Comparison of ENCODE assay signal across 9 cellular contexts in genomic region chr5:126972062-126972895, GRCh38. TPM values are rescaled to one million over a fixed set of nuclear protein-coding genes. Genes with fewer than 3 reads are reported as not detected.
DNase-seq lines count a peak whose midpoint lies in the region; ATAC-seq and TF ChIP-seq lines count a peak whose summit lies in the region.
"Had no signal": no experiment of that assay in that cellular context is flagged by ENCODE, and none has a peak within 500 bp of the region (broad histone marks: within the 10 kb centered on the region; RNA-seq: fewer than 3 reads in every experiment).

No MANE protein-coding gene starts in this region.

- DNase-seq in DMS 273 (lab: John Stamatoyannopoulos, UW; ENCODE audit: unreplicated experiment), result peak; percentile 46
- no peak for DNase-seq in DMS 273 treated with DMSO at 0.1 percent for 48 hours (lab: John Stamatoyannopoulos, UW)
- peak; percentile 86 to 88 for DNase-seq in Kasumi-1 (lab: John Stamatoyannopoulos, UW)
- peak; percentile 36 to 43 for DNase-seq in activated T-cell treated with anti-CD3 and anti-CD28 coated beads, Interleukin-2, amount 50 U/mL, for 72 hours
- DNase-seq in NCI-H2171 treated with DMSO at 0.1 percent for 48 hours (lab: John Stamatoyannopoulos, UW), result no peak
- no peak for DNase-seq in MG63

- peak overlapping the region; percentile 60 to 78 for H3K4me3 Mint-ChIP-seq in activated T-cell treated with anti-CD3 and anti-CD28 coated beads, Interleukin-2, amount 50 U/mL, for 72 hours

- ATAC-seq in GM21717 (IDR thresholded peaks at IDR 0.05; ENCODE audit: unreplicated experiment), result peak; percentile 73
- peak; percentile 88 to 92 for ATAC-seq in activated T-cell treated with anti-CD3 and anti-CD28 coated beads, Interleukin-2, amount 50 U/mL, for 72 hours (replicated peaks in 1 of 2)

- peaks cover 49% of the 10 kb centered on the region for H3K4me1 Mint-ChIP-seq in activated T-cell treated with anti-CD3 and anti-CD28 coated beads, Interleukin-2, amount 50 U/mL, for 72 hours (ENCODE audit: low read depth)

- peaks cover 2 to 4% of the 10 kb centered on the region in 2 donors for H3K36me3 Mint-ChIP-seq in activated T-cell treated with anti-CD3 and anti-CD28 coated beads, Interleukin-2, amount 50 U/mL, for 72 hours (ENCODE audit: insufficient read depth in 2 of 2)

- H3K9me3 Mint-ChIP-seq in activated T-cell treated with anti-CD3 and anti-CD28 coated beads, Interleukin-2, amount 50 U/mL, for 72 hours, result no peaks in the 10 kb centered on the region

- H3K27ac Mint-ChIP-seq in activated T-cell treated with anti-CD3 and anti-CD28 coated beads, Interleukin-2, amount 50 U/mL, for 72 hours, result peak overlapping the region; percentile 94

- peak overlapping the region; percentile 37 to 44 for H3K4me3 ChIP-seq in neutrophil (ENCODE audit: low read depth in 1 of 2, low read length in 1 of 2)
- H3K4me3 ChIP-seq in MG63, result no peak overlapping the region

- H3K27me3 Mint-ChIP-seq in activated T-cell treated with anti-CD3 and anti-CD28 coated beads, Interleukin-2, amount 50 U/mL, for 72 hours (ENCODE audit: low read depth), result no peaks in the 10 kb centered on the region

- TF ChIP-seq CTCF in neutrophil (IDR thresholded peaks at IDR 0.05), result no peak

- no peaks in the 10 kb centered on the region for H3K27me3 ChIP-seq in neutrophil
- no peaks in the 10 kb centered on the region for H3K27me3 ChIP-seq in MG63

- no peaks in the 10 kb centered on the region for H3K36me3 ChIP-seq in neutrophil
- H3K36me3 ChIP-seq in MG63, result no peaks in the 10 kb centered on the region

- no peaks in the 10 kb centered on the region for H3K9me3 ChIP-seq in neutrophil
- H3K9me3 ChIP-seq in MG63, result no peaks in the 10 kb centered on the region; the same call in 1 of the 2 replicates

- H3K27ac ChIP-seq in neutrophil, result peak overlapping the region; percentile 77
- H3K27ac ChIP-seq: 22Rv1 had no signal

- peaks cover 21% of the 10 kb centered on the region in 2 experiments for H3K4me1 ChIP-seq in neutrophil (ENCODE audit: control insufficient read depth in 1 of 2, insufficient read depth in 1 of 2, low read depth in 1 of 2, low read length in 1 of 2)

RNA-seq across cellular contexts. Expression of gene MARCHF3, which starts 58.1 kb away (rescaled TPM):
- 10 to 100 TPM in 1 of 2 donors, 1 to 10 TPM in 1; 9.3 to 12.4 TPM for total RNA-seq in activated T-cell treated with anti-CD3 and anti-CD28 coated beads, Interleukin-2, amount 50 U/mL, for 72 hours
- total RNA-seq in MG63 (2014; rRNA removed; shearing (Covaris generic); ENCODE audit: low replicate concordance), result 5.2 and 6.9 TPM in 2 replicates

Comparison
In these comparisons a context has a peak if more than half of its experiments do, and no peak if none do; other contexts are left out.
1. DNase-seq: peak in DMS 273 (single experiment), Kasumi-1 (2 of 2) and activated T-cell treated with anti-CD3 and anti-CD28 coated beads, Interleukin-2, amount 50 U/mL, for 72 hours (2 of 2); none in DMS 273 treated with DMSO at 0.1 percent for 48 hours (single experiment), NCI-H2171 treated with DMSO at 0.1 percent for 48 hours (single experiment) and MG63 (single experiment).